In genomic region chr11:120548682-120549209, GRCh38 we compare ENCODE assay signal across 18 cellular contexts. TPM values are rescaled to one million over a fixed set of nuclear protein-coding genes. Genes with fewer than 3 reads are reported as not detected.
A peak's percentile ranks its signal among the peaks of the same experiment; 100 is the strongest.
DNase-seq lines count a peak whose midpoint lies in the region; ATAC-seq and TF ChIP-seq lines count a peak whose summit lies in the region.
"Had no signal": no experiment of that assay in that cellular context is flagged by ENCODE, and none has a peak within 500 bp of the region (broad histone marks: within the 10 kb centered on the region; RNA-seq: fewer than 3 reads in every experiment).

No MANE protein-coding gene starts in this region.

- H2AFZ ChIP-seq in mesenchymal stem cell (ENCODE audit: low read depth, low read length) = no peak overlapping the region

- no peaks in the 10 kb centered on the region for H3K9me3 ChIP-seq in mesenchymal stem cell (ENCODE audit: control insufficient read depth, low read length)
- no peaks in the 10 kb centered on the region for H3K9me3 ChIP-seq in thyroid gland
- H3K9me3 ChIP-seq: BLaER1 treated with 17β-estradiol and CSF1 and Interleukin-3, amounts not matched to agents 10 nM and 100 nM had no signal

- no peak overlapping the region for H2BK15ac ChIP-seq in mesenchymal stem cell (ENCODE audit: low read depth, poor library complexity, severe bottlenecking)

- H4K8ac ChIP-seq in mesenchymal stem cell (ENCODE audit: low read length) = no peak overlapping the region

- no peaks in the 10 kb centered on the region for H3K79me1 ChIP-seq in mesenchymal stem cell (replicated peaks; ENCODE audit: low read length, poor library complexity, severe bottlenecking)

- H3K4me1 ChIP-seq in mesenchymal stem cell (ENCODE audit: control insufficient read depth, insufficient read depth, low read depth, low read length) = peaks cover 28% of the 10 kb centered on the region
- H3K4me1 ChIP-seq in thyroid gland = peaks cover 13 to 24% of the 10 kb centered on the region in 2 donors

- H2BK12ac ChIP-seq in mesenchymal stem cell (ENCODE audit: low read length in 2 of 2) = no peak overlapping the region

- peaks cover 0 to 5% of the 10 kb centered on the region in 2 experiments for H3K27me3 ChIP-seq in mesenchymal stem cell (ENCODE audit: control insufficient read depth in 1 of 2, insufficient read depth in 1 of 2, low read length in 2 of 2)
- no peaks in the 10 kb centered on the region for H3K27me3 ChIP-seq in thyroid gland
- H3K27me3 ChIP-seq: BLaER1 treated with 17β-estradiol and CSF1 and Interleukin-3, amounts not matched to agents 10 nM and 100 nM had no signal

- no peak overlapping the region for H2BK5ac ChIP-seq in mesenchymal stem cell (ENCODE audit: low read depth, low read length, poor library complexity, severe bottlenecking)

- ATAC-seq in Right ventricle myocardium inferior = peak; percentile 12
- no peak for ATAC-seq in HG02870 (IDR thresholded peaks at IDR 0.05; ENCODE audit: unreplicated experiment)
- ATAC-seq: stimulated activated effector memory CD8-positive, alpha-beta T cell treated with anti-CD3 and anti-CD28 coated beads, Interleukin-12 subunit alpha, Interleukin-12 subunit beta, amount 100 ng/mL, for 72 hours had no signal

- WGBS in mesenchymal stem cell = 60% methylated on average over 6 of the region's 6 CpGs
- 25 to 72% methylated on average over 2 to 6 of the region's 6 CpGs for WGBS in thyroid gland, 2 donors

- H2BK120ac ChIP-seq in mesenchymal stem cell (ENCODE audit: low read depth, low read length) = no peak overlapping the region

- peak overlapping the region; percentile 65 for H3K9ac ChIP-seq in mesenchymal stem cell (ENCODE audit: low read length)
- H3K9ac ChIP-seq: BLaER1 treated with 17β-estradiol and CSF1 and Interleukin-3, amounts not matched to agents 10 nM and 100 nM had no signal

- intact Hi-C loops in Right ventricle myocardium inferior (cut with DNase I) (no loop called here), cardiac septum (cut with DNase I) (loop anchor here (5.0 kb wide), 1 partner anchor 211 kb away; the partner anchor contains the start of gene ARHGEF12), thyroid gland (cut with DNase I) (no loop called here)

- no peak overlapping the region for H3K23ac ChIP-seq in mesenchymal stem cell (ENCODE audit: low read length in 2 of 2)

- no peak overlapping the region for H2AK5ac ChIP-seq in mesenchymal stem cell (ENCODE audit: low read length, severe bottlenecking)

- H3K14ac ChIP-seq in mesenchymal stem cell (ENCODE audit: low read length in 2 of 2) = no peak overlapping the region

- DNase-seq in Right ventricle myocardium inferior (ENCODE audit: missing footprints) = no peak
- DNase-seq in cardiac septum (ENCODE audit: low spot score) = no peak
- DNase-seq in dermis blood vessel endothelial cell = peak; percentile 46
- no peak for DNase-seq in mesenchymal stem cell
- DNase-seq in thyroid gland = no peak
- no peak for DNase-seq in MV-4-11 (lab: John Stamatoyannopoulos, UW)
- DNase-seq in HCEC 1CT = no peak
- DNase-seq: 8988T; activated CD4-positive, alpha-beta memory T cell treated with anti-CD3 and anti-CD28 coated beads, Interleukin-2, amount 10 ng/mL, durations not matched to agents 7 days and 5 days; activated naive CD8-positive, alpha-beta T cell treated with anti-CD3 and anti-CD28 coated beads for 36 hours; central memory CD4-positive, alpha-beta T cell; KG1; midbrain; NCI-H1092; small intestine had no signal

- H3K4me2 ChIP-seq in mesenchymal stem cell (ENCODE audit: low read length, poor library complexity, severe bottlenecking) = no peak overlapping the region

- H4K91ac ChIP-seq in mesenchymal stem cell (ENCODE audit: low read length) = peak overlapping the region; percentile 5

- no peak for TF ChIP-seq POLR2A in thyroid gland (IDR thresholded peaks at IDR 0.05)

- TF ChIP-seq CTCF in thyroid gland (IDR thresholded peaks at IDR 0.05) = no peak

- H3K4me3 ChIP-seq in mesenchymal stem cell (ENCODE audit: insufficient read depth in 1 of 2, low read depth in 1 of 2, low read length in 2 of 2) = no peak overlapping the region
- no peak overlapping the region for H3K4me3 ChIP-seq in thyroid gland (replicated peaks in 1 of 3)
- H3K4me3 ChIP-seq: BLaER1 treated with 17β-estradiol and CSF1 and Interleukin-3, amounts not matched to agents 10 nM and 100 nM had no signal

- H3K4ac ChIP-seq in mesenchymal stem cell (ENCODE audit: low read depth in 1 of 2, low read length in 2 of 2) = no peak overlapping the region

- H3K18ac ChIP-seq in mesenchymal stem cell (ENCODE audit: low read depth in 1 of 2, low read length in 2 of 2) = peak overlapping the region; percentile 40 to 56

- H3K27ac ChIP-seq in mesenchymal stem cell (ENCODE audit: low read length, poor library complexity, severe bottlenecking) (no peak overlapping the region), thyroid gland (peak overlapping the region; percentile 61 to 76 (median 70))
- H3K27ac ChIP-seq: BLaER1 treated with 17β-estradiol and CSF1 and Interleukin-3, amounts not matched to agents 10 nM and 100 nM had no signal

- no peaks in the 10 kb centered on the region for H3K36me3 ChIP-seq in mesenchymal stem cell (ENCODE audit: control insufficient read depth in 1 of 2, insufficient read depth in 2 of 2, low read depth in 1 of 2, low read length in 2 of 2)
- H3K36me3 ChIP-seq in thyroid gland = no peaks in the 10 kb centered on the region
- H3K36me3 ChIP-seq: BLaER1 treated with 17β-estradiol and CSF1 and Interleukin-3, amounts not matched to agents 10 nM and 100 nM had no signal

RNA-seq across cellular contexts. Expression of gene GRIK4, which starts 37.2 kb away (rescaled TPM):
- total RNA-seq in Right ventricle myocardium inferior (not detected), cardiac septum (0.40 TPM), dermis blood vessel endothelial cell (under 0.01 TPM in 1 of 2 replicates, not detected in the other), thyroid gland (1 to 10 TPM in 2 of 4 donors, under 1 TPM in 2; 0.54 to 3.7 (median 0.99) TPM)
- 0.26 TPM for polyA plus RNA-seq in mesenchymal stem cell (2013, experiment 1 of 2)
- 0.23 TPM for polyA plus RNA-seq in mesenchymal stem cell (2013, experiment 2 of 2)
- total RNA-seq: activated CD4-positive, alpha-beta memory T cell treated with anti-CD3 and anti-CD28 coated beads, Interleukin-2, amount 10 ng/mL, durations not matched to agents 7 days and 5 days had no signal
